In the genomic region with DNA sequence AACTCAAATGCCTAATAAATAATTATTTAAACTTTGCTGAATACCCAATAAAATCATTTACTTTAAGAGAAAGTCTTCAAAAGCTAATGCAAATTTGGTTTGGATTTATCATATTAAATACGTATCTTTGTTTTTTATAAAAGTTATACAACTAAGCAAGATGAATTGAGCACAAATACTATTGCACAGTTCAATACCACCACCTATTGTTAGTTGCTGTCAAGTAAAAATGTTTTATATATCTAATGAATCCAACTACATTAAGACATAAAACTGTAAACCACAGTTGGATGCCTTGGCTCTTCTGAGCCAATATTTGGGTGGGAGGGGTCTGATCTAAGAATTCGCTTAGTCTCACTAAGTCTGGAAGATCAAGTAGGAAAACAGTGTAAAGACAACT, we compare ENCODE assay signal across 1 cellular context.
TF ChIP-seq lines count a peak whose summit lies in the region.

No MANE protein-coding gene starts in this region.

TF ChIP-seq in endothelial cell of umbilical vein, 7 proteins besides CTCF, POLR2A, EP300 and RAD21:
- no peak for TF ChIP-seq FOS (IDR thresholded peaks at IDR 0.05; ENCODE audit: borderline replicate concordance, insufficient read depth, low read length)
- TF ChIP-seq MYC (IDR thresholded peaks at IDR 0.05; ENCODE audit: low read depth, low read length), result no peak
- no peak for TF ChIP-seq EZH2 (IDR thresholded peaks at IDR 0.05; ENCODE audit: borderline replicate concordance, low read depth, low read length, severe bottlenecking)
- no peak for TF ChIP-seq MAX (IDR thresholded peaks at IDR 0.05; ENCODE audit: insufficient read depth, insufficient read length)
- TF ChIP-seq JUN (IDR thresholded peaks at IDR 0.05; ENCODE audit: borderline replicate concordance, insufficient read depth, insufficient read length, low read depth), result no peak
- TF ChIP-seq GATA2 (IDR thresholded peaks at IDR 0.05; ENCODE audit: insufficient read depth, insufficient read length, low read depth, low read length), result no peak
- TF ChIP-seq POLR2AphosphoS5 (IDR thresholded peaks at IDR 0.05; ENCODE audit: insufficient read depth, low read depth, low read length), result no peak
TF ChIP-seq in endothelial cell of umbilical vein: peak in this region for 0.
